8 cellular contexts compared by ENCODE assay signal in the genomic region with DNA sequence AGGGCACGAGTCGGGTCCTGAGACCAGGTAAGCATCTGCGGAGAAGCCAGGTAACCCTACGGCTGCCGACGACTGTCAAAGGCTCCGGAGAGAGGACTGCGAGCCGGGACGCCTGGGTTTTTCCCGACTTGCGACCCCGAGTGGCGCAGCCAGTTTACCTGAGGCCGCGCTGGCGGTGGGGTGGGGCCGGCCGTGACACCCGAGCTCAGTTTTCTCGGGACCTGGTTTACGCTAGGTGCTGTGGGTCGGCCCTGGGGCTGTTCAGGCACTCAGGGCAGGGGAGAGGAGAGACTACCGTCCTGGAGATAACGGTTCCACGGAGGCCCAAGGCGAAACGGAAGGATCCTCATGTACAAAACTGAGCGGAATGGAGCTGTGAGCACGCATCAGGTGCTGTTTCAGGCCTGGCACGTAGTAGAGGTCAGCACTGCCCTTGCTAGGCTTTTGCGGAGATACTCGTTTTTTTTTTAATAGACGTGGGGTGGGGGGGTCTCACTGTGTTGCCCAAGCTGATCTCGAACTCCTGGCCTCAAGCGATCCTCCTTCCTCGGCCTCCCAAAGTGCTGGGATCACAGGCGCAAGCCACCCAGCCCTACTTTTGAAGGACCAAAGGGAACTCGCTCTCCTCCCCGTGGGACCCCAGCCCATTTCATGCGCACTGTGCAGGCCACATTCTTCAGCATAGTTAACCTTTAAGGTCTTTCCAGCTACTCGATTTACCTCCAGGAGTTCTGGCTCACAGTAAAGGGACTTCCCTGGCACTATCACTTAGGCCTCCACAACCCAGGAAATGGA. TPM values are rescaled to one million over a fixed set of nuclear protein-coding genes. Genes with fewer than 3 reads are reported as not detected.
DNase-seq lines count a peak whose midpoint lies in the region; ATAC-seq lines count a peak whose summit lies in the region.

No MANE protein-coding gene starts in this region.

- peak overlapping the region; percentile 83 for H2AFZ ChIP-seq in ACC112 (ENCODE audit: low read length, unreplicated experiment)

- H3K4me3 Mint-ChIP-seq in activated T-helper 17 cell treated with anti-CD3 and anti-CD28 coated beads, Interleukin-2, amount 50 U/mL, for 72 hours = peak overlapping the region; percentile 93

- no peaks in the 10 kb centered on the region for H3K9me3 ChIP-seq in iPS-18c (ENCODE audit: control insufficient read depth, insufficient read depth, low read length)

- no peaks in the 10 kb centered on the region for H3K36me3 ChIP-seq in ACC112 (ENCODE audit: insufficient read depth, low read length)

- no peaks in the 10 kb centered on the region for H3K27me3 Mint-ChIP-seq in activated T-helper 17 cell treated with anti-CD3 and anti-CD28 coated beads, Interleukin-2, amount 50 U/mL, for 72 hours

- H3K79me2 ChIP-seq in ACC112 (ENCODE audit: control insufficient read depth, insufficient read depth, low read length, unreplicated experiment) = peaks cover 52% of the 10 kb centered on the region

- peak overlapping the region; percentile 91 for H3K4me3 ChIP-seq in ACC112 (ENCODE audit: low read depth, low read length)
- peak overlapping the region; percentile 81 for H3K4me3 ChIP-seq in iPS-18c (ENCODE audit: insufficient read depth, low read depth, low read length)

- H3K27ac Mint-ChIP-seq in activated T-helper 17 cell treated with anti-CD3 and anti-CD28 coated beads, Interleukin-2, amount 50 U/mL, for 72 hours = peak overlapping the region; percentile 99

- peaks cover 21% of the 10 kb centered on the region for H3K4me1 ChIP-seq in ACC112 (ENCODE audit: control insufficient read depth, insufficient read depth, low read length, unreplicated experiment)

- H3K27me3 ChIP-seq in ACC112 (ENCODE audit: insufficient read depth, low read length) = no peaks in the 10 kb centered on the region

- H3K36me3 Mint-ChIP-seq in activated T-helper 17 cell treated with anti-CD3 and anti-CD28 coated beads, Interleukin-2, amount 50 U/mL, for 72 hours (ENCODE audit: low read depth) = peaks cover 69% of the 10 kb centered on the region

- DNase-seq in stimulated activated naive CD8-positive, alpha-beta T cell treated with anti-CD3 and anti-CD28 coated beads, Interleukin-15, Interleukin-2, amounts not matched to agents 100 U/mL and 50 U/mL, for 24 hours = peak; percentile 24
- DNase-seq in NCI-H1048 (lab: John Stamatoyannopoulos, UW) (no peak), NCI-H2029 (lab: John Stamatoyannopoulos, UW) (no peak)

- peak overlapping the region; percentile 22; the same call in 1 of the 2 replicates for H3K27ac ChIP-seq in ACC112 (ENCODE audit: low read depth, low read length)

- peaks cover 31% of the 10 kb centered on the region for H3K4me1 Mint-ChIP-seq in activated T-helper 17 cell treated with anti-CD3 and anti-CD28 coated beads, Interleukin-2, amount 50 U/mL, for 72 hours

- H3K9me3 Mint-ChIP-seq in activated T-helper 17 cell treated with anti-CD3 and anti-CD28 coated beads, Interleukin-2, amount 50 U/mL, for 72 hours = no peaks in the 10 kb centered on the region

- peak; percentile 10 for ATAC-seq in GM19324 (IDR thresholded peaks at IDR 0.05; ENCODE audit: low FRiP score, unreplicated experiment)
- peak; percentile 7 for ATAC-seq in HG03520 (IDR thresholded peaks at IDR 0.05; ENCODE audit: unreplicated experiment)
- ATAC-seq in activated T-helper 17 cell treated with anti-CD3 and anti-CD28 coated beads, Interleukin-2, amount 50 U/mL, for 72 hours (replicated peaks) = peak; percentile 17
- peak; percentile 2 for ATAC-seq in stimulated activated naive CD8-positive, alpha-beta T cell treated with anti-CD3 and anti-CD28 coated beads, Interleukin-15, Interleukin-2, amounts not matched to agents 100 U/mL and 50 U/mL, for 24 hours

RNA-seq across cellular contexts. Expression of gene MTRFR, which starts 0.5 kb away (rescaled TPM):
- 10 to 100 TPM; 26.8 to 32.3 TPM for total RNA-seq in activated T-helper 17 cell treated with anti-CD3 and anti-CD28 coated beads, Interleukin-2, amount 50 U/mL, for 72 hours

RNA-seq across cellular contexts. Expression of gene MPHOSPH9, which starts 0.8 kb away (rescaled TPM):
- total RNA-seq in activated T-helper 17 cell treated with anti-CD3 and anti-CD28 coated beads, Interleukin-2, amount 50 U/mL, for 72 hours = 10 to 100 TPM; 72.3 to 77.1 TPM

RNA-seq across cellular contexts. Expression of gene CDK2AP1, which starts 38.0 kb away (rescaled TPM):
- 10 to 100 TPM; 25.1 to 41.9 TPM for total RNA-seq in activated T-helper 17 cell treated with anti-CD3 and anti-CD28 coated beads, Interleukin-2, amount 50 U/mL, for 72 hours
